8 cellular contexts compared by ENCODE assay signal in the genomic region with DNA sequence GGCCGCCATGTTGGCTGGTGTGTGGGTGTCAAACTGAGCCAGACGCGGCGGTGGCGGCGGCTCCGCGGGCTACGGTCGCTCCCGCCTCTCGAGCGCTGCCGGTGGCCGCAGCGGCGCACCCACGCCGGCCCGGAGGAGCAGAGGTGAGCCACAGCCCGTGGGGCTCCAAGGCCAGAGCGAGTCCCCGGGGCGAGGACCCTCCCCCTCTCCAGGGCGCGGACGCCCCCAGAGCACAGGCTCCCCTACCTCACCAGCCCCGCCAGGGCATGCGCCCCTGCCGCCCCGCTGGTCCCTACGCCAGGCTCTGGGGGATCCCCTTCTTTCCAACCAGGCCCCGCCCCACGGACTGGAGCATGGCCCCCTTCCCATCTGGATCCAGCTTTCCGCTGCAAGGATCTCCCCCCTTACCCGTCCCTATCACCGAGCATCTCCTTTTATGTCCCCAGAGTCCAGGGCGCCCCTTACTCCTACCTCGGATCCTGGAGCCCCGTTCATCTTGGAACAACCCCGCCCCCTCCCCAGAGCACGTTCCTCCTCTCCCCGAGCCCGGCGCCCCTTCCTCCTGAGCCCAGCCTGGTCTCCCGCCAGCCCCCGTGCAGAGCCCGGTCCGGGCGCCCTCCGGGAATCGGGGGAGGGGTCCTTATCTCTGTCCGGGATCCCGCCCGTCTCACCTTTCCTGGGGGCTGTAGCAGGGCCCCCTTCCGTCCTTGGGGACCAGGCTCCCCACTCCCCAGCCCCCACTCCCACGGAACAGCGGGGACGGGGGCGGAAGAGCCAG. TPM values are rescaled to one million over a fixed set of nuclear protein-coding genes. Genes with fewer than 3 reads are reported as not detected.
A peak's percentile ranks its signal among the peaks of the same experiment; 100 is the strongest.
DNase-seq lines count a peak whose midpoint lies in the region; ATAC-seq and TF ChIP-seq lines count a peak whose summit lies in the region.

No MANE protein-coding gene starts in this region.

- no peak overlapping the region for H3K27ac ChIP-seq in CD4-positive, alpha-beta T cell (ENCODE audit: low read depth, low read length)
- H3K27ac ChIP-seq in HUES48 (ENCODE audit: low read depth, low read length) = peak overlapping the region; percentile 82
- H3K27ac ChIP-seq in osteoblast (ENCODE audit: low read depth, low read length) = peak overlapping the region; percentile 77
- peak overlapping the region in 1 of 2 donors; percentile 55 for H3K27ac ChIP-seq in aorta (ENCODE audit: low read depth in 1 of 2, low read length in 2 of 2)

- H3K27ac Mint-ChIP-seq in CD4-positive, alpha-beta T cell = peak overlapping the region; percentile 36
- H3K27ac Mint-ChIP-seq in activated CD8-positive, alpha-beta memory T cell treated with anti-CD3 and anti-CD28 coated beads, Interleukin-2, amount 10 ng/mL, durations not matched to agents 7 days and 5 days = no peak overlapping the region

- DNase-seq in CD4-positive, alpha-beta T cell = peak in 5 of 10 experiments; percentile 2 to 29 (median 2)
- DNase-seq in activated CD8-positive, alpha-beta memory T cell treated with anti-CD3 and anti-CD28 coated beads, Interleukin-2, amount 10 ng/mL, durations not matched to agents 7 days and 5 days = peak; percentile 63
- DNase-seq in fibroblast of the aortic adventitia (ENCODE audit: low read depth) (no peak), osteoblast (ENCODE audit: insufficient read length, low spot score, missing footprints) (peak; percentile 86), aorta (peak; percentile 59 to 81), DMS79 (lab: John Stamatoyannopoulos, UW) (no peak)

- H3K4me3 Mint-ChIP-seq in CD4-positive, alpha-beta T cell = peak overlapping the region; percentile 88
- peak overlapping the region; percentile 80 for H3K4me3 Mint-ChIP-seq in activated CD8-positive, alpha-beta memory T cell treated with anti-CD3 and anti-CD28 coated beads, Interleukin-2, amount 10 ng/mL, durations not matched to agents 7 days and 5 days

- POLR2A ChIA-PET in CD4-positive, alpha-beta T cell (lab: Charles Lee) = interaction anchor here (1.7 kb wide), 1 partner anchor 140 kb away, joined by 5 read pairs; the partner anchor contains the start of gene MAPK7

- peak overlapping the region; percentile 92 for H3K4me2 ChIP-seq in osteoblast (ENCODE audit: insufficient read depth, low read length)

- H3K4me3 ChIP-seq in HUES48 (ENCODE audit: low read depth, low read length) (peak overlapping the region; percentile 94), fibroblast of the aortic adventitia (ENCODE audit: low read depth, low read length) (peak overlapping the region; percentile 90), osteoblast (ENCODE audit: insufficient read depth, low read length) (peak overlapping the region; percentile 96), aorta (ENCODE audit: low read length in 2 of 2) (peak overlapping the region; percentile 69 to 85)

- peak overlapping the region; percentile 68 for H3K9ac ChIP-seq in HUES48 (ENCODE audit: low read depth, low read length)

- peak overlapping the region; percentile 83 for H2AFZ ChIP-seq in osteoblast (ENCODE audit: low read length)

- no peaks in the 10 kb centered on the region for H3K27me3 Mint-ChIP-seq in CD4-positive, alpha-beta T cell
- H3K27me3 Mint-ChIP-seq in activated CD8-positive, alpha-beta memory T cell treated with anti-CD3 and anti-CD28 coated beads, Interleukin-2, amount 10 ng/mL, durations not matched to agents 7 days and 5 days = peaks cover 6% of the 10 kb centered on the region

- intact Hi-C loops in CD4-positive, alpha-beta T cell (cut with DNase I, micrococcal nuclease) = no loop called here
- intact Hi-C loops in aorta (cut with DNase I) = no loop called here

- no peaks in the 10 kb centered on the region for H3K27me3 ChIP-seq in CD4-positive, alpha-beta T cell (ENCODE audit: control insufficient read depth, insufficient read depth, low read length)
- H3K27me3 ChIP-seq in HUES48 (ENCODE audit: control insufficient read depth, insufficient read depth, low read length) = no peaks in the 10 kb centered on the region
- H3K27me3 ChIP-seq in osteoblast (ENCODE audit: insufficient read depth, low read length) = no peaks in the 10 kb centered on the region
- H3K27me3 ChIP-seq in aorta (ENCODE audit: control insufficient read depth in 1 of 2, insufficient read depth in 2 of 2, low read length in 1 of 2) = no peaks in the 10 kb centered on the region

- H3K9me3 Mint-ChIP-seq in CD4-positive, alpha-beta T cell = no peaks in the 10 kb centered on the region
- H3K9me3 Mint-ChIP-seq in activated CD8-positive, alpha-beta memory T cell treated with anti-CD3 and anti-CD28 coated beads, Interleukin-2, amount 10 ng/mL, durations not matched to agents 7 days and 5 days (ENCODE audit: low read depth) = no peaks in the 10 kb centered on the region

- H3K36me3 Mint-ChIP-seq in CD4-positive, alpha-beta T cell (ENCODE audit: low read depth) = no peaks in the 10 kb centered on the region
- no peaks in the 10 kb centered on the region for H3K36me3 Mint-ChIP-seq in activated CD8-positive, alpha-beta memory T cell treated with anti-CD3 and anti-CD28 coated beads, Interleukin-2, amount 10 ng/mL, durations not matched to agents 7 days and 5 days

- H3K79me2 ChIP-seq in osteoblast (ENCODE audit: insufficient read depth, low read length) = peaks cover 51% of the 10 kb centered on the region

- H3K4me1 ChIP-seq in HUES48 (ENCODE audit: control insufficient read depth, insufficient read depth, low read length) (peaks cover 8% of the 10 kb centered on the region), osteoblast (ENCODE audit: insufficient read depth, low read length) (peaks cover 4% of the 10 kb centered on the region), aorta (ENCODE audit: control insufficient read depth in 1 of 2, insufficient read depth in 2 of 2, low read length in 2 of 2) (peaks cover 0 to 4% of the 10 kb centered on the region in 2 donors)

- CTCF ChIA-PET in CD4-positive, alpha-beta T cell (lab: Charles Lee) = interaction anchor here (1.4 kb wide), 1 partner anchor 101 kb away, joined by 3 read pairs; no protein-coding TSS in a partner anchor
- CTCF ChIA-PET in activated CD8-positive, alpha-beta memory T cell treated with anti-CD3 and anti-CD28 coated beads, Interleukin-2, amount 10 ng/mL, durations not matched to agents 7 days and 5 days (lab: Charles Lee) = no interaction called here

- no peak for TF ChIP-seq CTCF in CD4-positive, alpha-beta T cell (IDR thresholded peaks at IDR 0.05)
- TF ChIP-seq CTCF in fibroblast of the aortic adventitia (IDR thresholded peaks at IDR 0.05; ENCODE audit: insufficient read depth, low read length) (no peak), osteoblast (IDR thresholded peaks at IDR 0.05; ENCODE audit: extremely low read depth, low read depth, low read length) (no peak)

- 1% methylated on average over 48 to 60 of the region's 60 CpGs for WGBS in aorta, 2 donors

- peak; percentile 6 for ATAC-seq in CD4-positive, alpha-beta T cell (ENCODE audit: poor library complexity)
- ATAC-seq in GM19467 (IDR thresholded peaks at IDR 0.05; ENCODE audit: unreplicated experiment) (peak; percentile 42), aorta (ENCODE audit: low FRiP score) (peak; percentile 56)
- peak; percentile 82 for ATAC-seq in activated CD8-positive, alpha-beta memory T cell treated with anti-CD3 and anti-CD28 coated beads, Interleukin-2, amount 10 ng/mL, durations not matched to agents 7 days and 5 days

- H3K9me3 ChIP-seq in CD4-positive, alpha-beta T cell (ENCODE audit: control insufficient read depth, low read length) = no peaks in the 10 kb centered on the region
- H3K9me3 ChIP-seq in HUES48 (ENCODE audit: control insufficient read depth, insufficient read depth, low read length) = no peaks in the 10 kb centered on the region
- no peaks in the 10 kb centered on the region for H3K9me3 ChIP-seq in osteoblast (ENCODE audit: low read depth, low read length)
- no peaks in the 10 kb centered on the region for H3K9me3 ChIP-seq in aorta (ENCODE audit: control insufficient read depth, low read length)

- H3K36me3 ChIP-seq in HUES48 (ENCODE audit: control insufficient read depth, insufficient read depth, low read length) (0 out of 2 replicates have a peak, but pooled peaks cover 5% of the 10 kb centered on the region), osteoblast (ENCODE audit: insufficient read depth, low read length) (no peaks in the 10 kb centered on the region), aorta (ENCODE audit: control insufficient read depth in 1 of 2, insufficient read depth in 2 of 2, low read length in 1 of 2) (no peaks in the 10 kb centered on the region)

- peaks cover 4% of the 10 kb centered on the region for H3K4me1 Mint-ChIP-seq in CD4-positive, alpha-beta T cell (ENCODE audit: low read depth)
- peaks cover 4% of the 10 kb centered on the region for H3K4me1 Mint-ChIP-seq in activated CD8-positive, alpha-beta memory T cell treated with anti-CD3 and anti-CD28 coated beads, Interleukin-2, amount 10 ng/mL, durations not matched to agents 7 days and 5 days

- peaks cover 29% of the 10 kb centered on the region for H4K20me1 ChIP-seq in osteoblast (ENCODE audit: insufficient read depth, low read length)

RNA-seq across cellular contexts. Expression of gene EPN2, which starts 0.4 kb away (rescaled TPM):
- total RNA-seq in CD4-positive, alpha-beta T cell = 10 to 100 TPM; 11.9 to 12.3 TPM
- total RNA-seq in activated CD8-positive, alpha-beta memory T cell treated with anti-CD3 and anti-CD28 coated beads, Interleukin-2, amount 10 ng/mL, durations not matched to agents 7 days and 5 days = 10 to 100 TPM in 1 of 2 experiments, 1 to 10 TPM in 1; 2.9 to 15.3 TPM
- total RNA-seq in fibroblast of the aortic adventitia (ENCODE audit: low replicate concordance) = 30.7 and 31.2 TPM in 2 replicates
- 13.6 and 18.1 TPM in 2 replicates for total RNA-seq in osteoblast
- total RNA-seq in aorta = 10 to 100 TPM; 56.1 to 67.7 TPM
- polyA plus RNA-seq in aorta = 10 to 100 TPM in 1 of 2 donors, 1 to 10 TPM in 1; 8.6 to 24.1 TPM

Comparison
In these comparisons a context has a peak if more than half of its experiments do, and no peak if none do; other contexts are left out.
1. ATAC-seq: peak in every context shown above with its lines; median percentile 82 in activated CD8-positive, alpha-beta memory T cell treated with anti-CD3 and anti-CD28 coated beads, Interleukin-2, amount 10 ng/mL, durations not matched to agents 7 days and 5 days; 56 in aorta; 42 in GM19467; 6 in CD4-positive, alpha-beta T cell.
2. DNase-seq: peak in activated CD8-positive, alpha-beta memory T cell treated with anti-CD3 and anti-CD28 coated beads, Interleukin-2, amount 10 ng/mL, durations not matched to agents 7 days and 5 days (single experiment), osteoblast (single experiment) and aorta (2 of 2); none in fibroblast of the aortic adventitia (single experiment) and DMS79 (single experiment).
3. Peak in every context shown above with its lines, with median percentiles within 50 percentile points of each other: H3K4me3 ChIP-seq.